1 cellular context compared by ENCODE assay signal in genomic region chr1:22454476-22455056, GRCh38.
TF ChIP-seq lines count a peak whose summit lies in the region.

No MANE protein-coding gene starts in this region.

TF ChIP-seq in HEK293, 187 proteins besides CTCF, POLR2A, EP300 and RAD21 (continued from another document):
- TF ChIP-seq PRDM10 (tag by site-specific recombination; IDR thresholded peaks at IDR 0.05) (peak; percentile 40; the same call in 1 of the 2 replicates), ZNF121 (tag by site-specific recombination; IDR thresholded peaks at IDR 0.05) (no peak), ZNF138 (tag by site-specific recombination; IDR thresholded peaks at IDR 0.05; ENCODE audit: borderline replicate concordance) (no peak), SCRT2 (tag by site-specific recombination; IDR thresholded peaks at IDR 0.05) (peak; percentile 32; the same call in 1 of the 2 replicates)
